Comparison of ENCODE assay signal across 9 cellular contexts in the genomic region with DNA sequence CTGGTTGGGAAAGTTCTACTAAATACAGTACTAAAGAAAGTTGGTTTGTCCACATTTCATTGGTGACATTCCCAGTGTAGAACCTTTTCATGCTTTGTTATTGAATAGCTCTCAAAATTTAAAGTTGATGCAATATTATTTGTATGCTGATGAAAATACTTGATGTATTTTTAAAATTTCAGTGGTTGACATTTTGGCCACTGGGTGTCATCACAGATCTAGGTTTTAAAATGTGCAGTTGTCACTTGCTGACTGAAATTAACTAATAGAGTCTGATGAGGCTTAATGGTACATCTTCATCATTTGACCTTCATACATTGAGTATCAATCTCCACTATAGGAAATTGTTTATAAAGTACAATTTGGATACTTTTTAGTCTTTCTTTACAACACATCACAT. TPM values are rescaled to one million over a fixed set of nuclear protein-coding genes. Genes with fewer than 3 reads are reported as not detected.
DNase-seq lines count a peak whose midpoint lies in the region; ATAC-seq and TF ChIP-seq lines count a peak whose summit lies in the region.
"Had no signal": no experiment of that assay in that cellular context is flagged by ENCODE, and none has a peak within 500 bp of the region (broad histone marks: within the 10 kb centered on the region; RNA-seq: fewer than 3 reads in every experiment).

No MANE protein-coding gene starts in this region.

- no peaks in the 10 kb centered on the region for H3K36me3 Mint-ChIP-seq in nephron (ENCODE audit: low read depth)
- H3K36me3 Mint-ChIP-seq in activated T-helper 17 cell treated with anti-CD3 and anti-CD28 coated beads, Interleukin-2, amount 50 U/mL, for 72 hours (ENCODE audit: low read depth) = no peaks in the 10 kb centered on the region

- H3K27me3 ChIP-seq in AG04450 (ENCODE audit: control insufficient read depth, insufficient read depth, low read length) (peaks cover 8% of the 10 kb centered on the region), OCI-LY3 (ENCODE audit: low read depth, low read length) (no peaks in the 10 kb centered on the region), dorsolateral prefrontal cortex (no peaks in the 10 kb centered on the region)

- H3K79me2 ChIP-seq in OCI-LY3 (ENCODE audit: low read length) = no peaks in the 10 kb centered on the region

- no peak for DNase-seq in AG04450 (ENCODE audit: low read depth, low spot score)
- peak; percentile 16 for DNase-seq in GM10266 (ENCODE audit: extremely low spot score)
- peak in 1 of 10 donors; percentile 32 for DNase-seq in dorsolateral prefrontal cortex
- DNase-seq in NCI-H128 (lab: John Stamatoyannopoulos, UW; ENCODE audit: unreplicated experiment) = no peak
- DNase-seq in NCI-H2227 treated with DMSO at 0.1 percent for 48 hours (lab: John Stamatoyannopoulos, UW) = no peak

- no peaks in the 10 kb centered on the region for H3K36me3 ChIP-seq in OCI-LY3 (replicated peaks; ENCODE audit: low read depth, low read length)

- no peak overlapping the region for H3K27ac Mint-ChIP-seq in nephron
- no peak overlapping the region for H3K27ac Mint-ChIP-seq in activated T-helper 17 cell treated with anti-CD3 and anti-CD28 coated beads, Interleukin-2, amount 50 U/mL, for 72 hours
- H3K27ac Mint-ChIP-seq: dendritic cell treated with granulocyte-macrophage colony-stimulating factor and Interleukin-4, amounts not matched to agents 40 ng/mL and 50 ng/mL, for 4 days had no signal

- H3K4me2 ChIP-seq in OCI-LY3 (ENCODE audit: low read length) = no peak overlapping the region

- H3K4me3 Mint-ChIP-seq in nephron = no peak overlapping the region
- H3K4me3 Mint-ChIP-seq in activated T-helper 17 cell treated with anti-CD3 and anti-CD28 coated beads, Interleukin-2, amount 50 U/mL, for 72 hours = no peak overlapping the region
- H3K4me3 Mint-ChIP-seq: dendritic cell treated with granulocyte-macrophage colony-stimulating factor and Interleukin-4, amounts not matched to agents 40 ng/mL and 50 ng/mL, for 4 days had no signal

- no peaks in the 10 kb centered on the region for H4K20me1 ChIP-seq in OCI-LY3 (ENCODE audit: insufficient read depth, low read length)

- H2AFZ ChIP-seq in OCI-LY3 (ENCODE audit: low read depth, low read length) = no peak overlapping the region

- CTCF ChIA-PET in AG04450 (lab: Charles Lee) = interaction anchor here (0.6 to 3.4 kb wide), 24 partner anchors 9 to 1540 kb away, joined by 3 to 47 read pairs (median 4); partner anchors contain the start of gene C2CD5

- H3K4me1 ChIP-seq in OCI-LY3 (ENCODE audit: low read length) = peaks cover 10% of the 10 kb centered on the region

- ATAC-seq in activated T-helper 17 cell treated with anti-CD3 and anti-CD28 coated beads, Interleukin-2, amount 50 U/mL, for 72 hours (replicated peaks) = no peak

- no peak overlapping the region for H3K4me3 ChIP-seq in AG04450 (ENCODE audit: low read depth, low read length)
- no peak overlapping the region for H3K4me3 ChIP-seq in OCI-LY3 (ENCODE audit: low read length)
- H3K4me3 ChIP-seq in dorsolateral prefrontal cortex = no peak overlapping the region

- intact Hi-C loops in dorsolateral prefrontal cortex (cut with DNase I) = loop anchor here (1.0 to 5.0 kb wide), 4 partner anchors 252 to 374 kb away; no protein-coding TSS in a partner anchor

- no peaks in the 10 kb centered on the region for H3K9me3 ChIP-seq in AG04450 (ENCODE audit: control insufficient read depth, insufficient read depth, low read length)
- no peaks in the 10 kb centered on the region for H3K9me3 ChIP-seq in OCI-LY3 (ENCODE audit: insufficient read depth, low read length)

- peaks cover 14% of the 10 kb centered on the region for H3K4me1 Mint-ChIP-seq in nephron
- no peaks in the 10 kb centered on the region for H3K4me1 Mint-ChIP-seq in activated T-helper 17 cell treated with anti-CD3 and anti-CD28 coated beads, Interleukin-2, amount 50 U/mL, for 72 hours

- POLR2A ChIA-PET in AG04450 (lab: Yijun Ruan, JAX) = interaction anchor here (0.8 to 1.1 kb wide), 2 partner anchors 250 to 542 kb away, joined by 3 to 11 read pairs; partner anchors contain the start of gene ETNK1

- peaks cover 4% of the 10 kb centered on the region for H3K27me3 Mint-ChIP-seq in nephron (ENCODE audit: low read depth)
- no peaks in the 10 kb centered on the region for H3K27me3 Mint-ChIP-seq in activated T-helper 17 cell treated with anti-CD3 and anti-CD28 coated beads, Interleukin-2, amount 50 U/mL, for 72 hours
- H3K27me3 Mint-ChIP-seq: dendritic cell treated with granulocyte-macrophage colony-stimulating factor and Interleukin-4, amounts not matched to agents 40 ng/mL and 50 ng/mL, for 4 days had no signal

- H3K9me3 Mint-ChIP-seq in nephron = peaks cover 5% of the 10 kb centered on the region
- H3K9me3 Mint-ChIP-seq in activated T-helper 17 cell treated with anti-CD3 and anti-CD28 coated beads, Interleukin-2, amount 50 U/mL, for 72 hours = no peaks in the 10 kb centered on the region
- H3K9me3 Mint-ChIP-seq: dendritic cell treated with granulocyte-macrophage colony-stimulating factor and Interleukin-4, amounts not matched to agents 40 ng/mL and 50 ng/mL, for 4 days had no signal

- peak; percentile 41 for TF ChIP-seq CTCF in AG04450 (IDR thresholded peaks at IDR 0.05; ENCODE audit: low read depth, low read length)
- TF ChIP-seq CTCF in GM10266 (IDR thresholded peaks at IDR 0.05; ENCODE audit: control insufficient read depth, insufficient read depth, low read depth, missing control alignments) = peak; percentile 38
- peak; percentile 78 for TF ChIP-seq CTCF in OCI-LY3 (IDR thresholded peaks at IDR 0.05; ENCODE audit: low read depth, low read length)
- peak; percentile 55 to 91 (median 74) for TF ChIP-seq CTCF in dorsolateral prefrontal cortex (IDR thresholded peaks at IDR 0.05 in 54 of 56, conservative IDR thresholded peaks at IDR 0.05 in 2 of 56; ENCODE audit: low read depth in 1 of 56, partially characterized antibody in 56 of 56)
- peak; percentile 43 to 63 (median 46) for TF ChIP-seq CTCF in nephron (IDR thresholded peaks at IDR 0.05; ENCODE audit: unreplicated experiment in 3 of 3)

- H3K9ac ChIP-seq in OCI-LY3 (ENCODE audit: low read length) = no peak overlapping the region

- no peak overlapping the region for H3K27ac ChIP-seq in AG04450 (ENCODE audit: low read depth, low read length)
- no peak overlapping the region for H3K27ac ChIP-seq in OCI-LY3 (ENCODE audit: low read length)
- no peak overlapping the region for H3K27ac ChIP-seq in dorsolateral prefrontal cortex

RNA-seq across cellular contexts. Expression of gene CMAS, which starts 37.1 kb away (rescaled TPM):
- polyA plus RNA-seq in AG04450 (2011; rRNA removed) = 22.4 and 31.7 TPM in 2 replicates
- 3.6 and 5.7 TPM in 2 replicates for polyA minus RNA-seq in AG04450 (2011; rRNA and poly(A)+ RNA removed)
- 100 to 1,000 TPM in 1 of 120 experiments, 10 to 100 TPM in 119; 33.3 to 101 (median 67.9) TPM for total RNA-seq in dorsolateral prefrontal cortex
- 10 to 100 TPM; 57.7 to 63.2 TPM for total RNA-seq in activated T-helper 17 cell treated with anti-CD3 and anti-CD28 coated beads, Interleukin-2, amount 50 U/mL, for 72 hours
